In genomic region chr14:96039633-96040311, GRCh38 we compare ENCODE assay signal across 8 cellular contexts. TPM values are rescaled to one million over a fixed set of nuclear protein-coding genes. Genes with fewer than 3 reads are reported as not detected.
DNase-seq lines count a peak whose midpoint lies in the region; ATAC-seq and TF ChIP-seq lines count a peak whose summit lies in the region.

No MANE protein-coding gene starts in this region.

- peaks cover 3% of the 10 kb centered on the region for H3K4me1 Mint-ChIP-seq in activated naive CD8-positive, alpha-beta T cell treated with anti-CD3 and anti-CD28 coated beads, Interleukin-2, amount 10 ng/mL, durations not matched to agents 7 days and 5 days

- H3K27me3 ChIP-seq in right cardiac atrium (ENCODE audit: control insufficient read depth, insufficient read depth) (no peaks in the 10 kb centered on the region), psoas muscle (ENCODE audit: insufficient read depth in 3 of 3, low read length in 2 of 3) (peaks cover 0 to 46% (median 8%) of the 10 kb centered on the region in 3 donors)

- DNase-seq in NCI-H1417 (lab: John Stamatoyannopoulos, UW): peak; percentile 35 to 88 (median 74)
- DNase-seq in activated naive CD8-positive, alpha-beta T cell treated with anti-CD3 and anti-CD28 coated beads, Interleukin-2, amount 10 ng/mL, durations not matched to agents 7 days and 5 days: peak; percentile 32
- peak; percentile 27 to 75 (median 68) for DNase-seq in right cardiac atrium
- DNase-seq in psoas muscle: peak in 1 of 2 donors; percentile 30

- peak overlapping the region; percentile 75 for H3K9ac ChIP-seq in ES-I3 (ENCODE audit: low read depth, low read length)

- H3K27ac Mint-ChIP-seq in activated naive CD8-positive, alpha-beta T cell treated with anti-CD3 and anti-CD28 coated beads, Interleukin-2, amount 10 ng/mL, durations not matched to agents 7 days and 5 days: peak overlapping the region; percentile 52

- WGBS in right cardiac atrium: under 1% methylated on average over 56 of the region's 56 CpGs
- 0 to 1% (median 1%) methylated on average over 35 to 56 of the region's 56 CpGs for WGBS in psoas muscle, 3 donors

- H3K27me3 Mint-ChIP-seq in activated naive CD8-positive, alpha-beta T cell treated with anti-CD3 and anti-CD28 coated beads, Interleukin-2, amount 10 ng/mL, durations not matched to agents 7 days and 5 days: peaks cover 51% of the 10 kb centered on the region

- TF ChIP-seq CTCF in psoas muscle (IDR thresholded peaks at IDR 0.05): no peak

- POLR2A ChIA-PET in activated naive CD8-positive, alpha-beta T cell treated with anti-CD3 and anti-CD28 coated beads, Interleukin-2, amount 10 ng/mL, durations not matched to agents 7 days and 5 days (lab: Charles Lee): no interaction called here

- H3K4me1 ChIP-seq in ES-I3 (ENCODE audit: insufficient read depth, low read length): no peaks in the 10 kb centered on the region
- no peaks in the 10 kb centered on the region for H3K4me1 ChIP-seq in right cardiac atrium (ENCODE audit: control insufficient read depth, insufficient read depth, low read length)
- peaks cover 4% of the 10 kb centered on the region for H3K4me1 ChIP-seq in psoas muscle

- peak overlapping the region; percentile 41 for H3K4me3 ChIP-seq in right cardiac atrium (ENCODE audit: low read length)
- peak overlapping the region; percentile 69 for H3K4me3 ChIP-seq in psoas muscle

- H3K9me3 ChIP-seq in ES-I3 (ENCODE audit: control insufficient read depth, insufficient read depth, low read length) (no peaks in the 10 kb centered on the region), right cardiac atrium (ENCODE audit: control insufficient read depth, low read length) (no peaks in the 10 kb centered on the region), psoas muscle (no peaks in the 10 kb centered on the region)

- ATAC-seq in activated naive CD8-positive, alpha-beta T cell treated with anti-CD3 and anti-CD28 coated beads, Interleukin-2, amount 10 ng/mL, durations not matched to agents 7 days and 5 days (ENCODE audit: low read depth): peak; percentile 34
- peak; percentile 34 to 50 for ATAC-seq in right cardiac atrium
- peak in 3 of 4 donors; percentile 15 to 38 (median 16) for ATAC-seq in psoas muscle
- ATAC-seq in HG02852 (IDR thresholded peaks at IDR 0.05; ENCODE audit: unreplicated experiment): no peak
- no peak for ATAC-seq in HG03280 (IDR thresholded peaks at IDR 0.05; ENCODE audit: unreplicated experiment)
- no peak for ATAC-seq in GM18870 (IDR thresholded peaks at IDR 0.05; ENCODE audit: unreplicated experiment)

- H3K9me3 Mint-ChIP-seq in activated naive CD8-positive, alpha-beta T cell treated with anti-CD3 and anti-CD28 coated beads, Interleukin-2, amount 10 ng/mL, durations not matched to agents 7 days and 5 days: no peaks in the 10 kb centered on the region

- H3K36me3 ChIP-seq in ES-I3 (ENCODE audit: insufficient read depth, low read length) (no peaks in the 10 kb centered on the region), psoas muscle (ENCODE audit: insufficient read depth in 1 of 2, low read depth in 1 of 2) (no peaks in the 10 kb centered on the region)

- intact Hi-C loops in right cardiac atrium (cut with DNase I): no loop called here
- intact Hi-C loops in psoas muscle (cut with DNase I): no loop called here

- H3K36me3 Mint-ChIP-seq in activated naive CD8-positive, alpha-beta T cell treated with anti-CD3 and anti-CD28 coated beads, Interleukin-2, amount 10 ng/mL, durations not matched to agents 7 days and 5 days: no peaks in the 10 kb centered on the region

- peak overlapping the region; percentile 79 for H3K4me3 Mint-ChIP-seq in activated naive CD8-positive, alpha-beta T cell treated with anti-CD3 and anti-CD28 coated beads, Interleukin-2, amount 10 ng/mL, durations not matched to agents 7 days and 5 days

- H3K27ac ChIP-seq in right cardiac atrium (ENCODE audit: low read length): no peak overlapping the region
- H3K27ac ChIP-seq in psoas muscle: no peak overlapping the region

RNA-seq across cellular contexts. Expression of gene C14orf132, which starts 0.6 kb away (rescaled TPM):
- 1 to 10 TPM; 1.7 to 2.1 TPM for total RNA-seq in activated naive CD8-positive, alpha-beta T cell treated with anti-CD3 and anti-CD28 coated beads, Interleukin-2, amount 10 ng/mL, durations not matched to agents 7 days and 5 days
- total RNA-seq in right cardiac atrium (1 to 10 TPM; 3.7 to 5.3 (median 4.7) TPM), psoas muscle (1 to 10 TPM in 2 of 4 donors, under 1 TPM in 2; 0.57 to 5.3 (median 1.3) TPM)
- polyA plus RNA-seq in right cardiac atrium (2.9 TPM), psoas muscle (1 to 10 TPM in 1 of 3 donors, under 1 TPM in 2; 0.63 to 1.5 (median 0.86) TPM)

Comparison
In these comparisons a context has a peak if more than half of its experiments do, and no peak if none do; other contexts are left out.
1. ATAC-seq: peak in activated naive CD8-positive, alpha-beta T cell treated with anti-CD3 and anti-CD28 coated beads, Interleukin-2, amount 10 ng/mL, durations not matched to agents 7 days and 5 days (single experiment), right cardiac atrium (2 of 2) and psoas muscle (3 of 4); none in HG02852 (single experiment), HG03280 (single experiment) and GM18870 (single experiment).